In genomic region chr20:38426006-38426405, GRCh38 we compare ENCODE assay signal across 12 cellular contexts. TPM values are rescaled to one million over a fixed set of nuclear protein-coding genes. Genes with fewer than 3 reads are reported as not detected.
DNase-seq lines count a peak whose midpoint lies in the region; ATAC-seq, FAIRE-seq and TF ChIP-seq lines count a peak whose summit lies in the region.
"Had no signal": no experiment of that assay in that cellular context is flagged by ENCODE, and none has a peak within 500 bp of the region (broad histone marks: within the 10 kb centered on the region; RNA-seq: fewer than 3 reads in every experiment).

No MANE protein-coding gene starts in this region.

- dilution Hi-C loops in keratinocyte (cut with MboI; ENCODE audit: extremely low pct_ligation_motif_present, low sequenced_read_pairs): no loop called here

- H3K4me3 ChIP-seq in A673 (ENCODE audit: low read depth, low read length, poor library complexity, severe bottlenecking): no peak overlapping the region
- no peak overlapping the region for H3K4me3 ChIP-seq in keratinocyte (ENCODE audit: control insufficient read depth in 2 of 3, extremely low read depth in 1 of 3, insufficient read depth in 2 of 3, low read depth in 1 of 3, low read length in 3 of 3)
- H3K4me3 ChIP-seq: heart right ventricle, skin epidermis had no signal

- H2BK20ac ChIP-seq in H9 (ENCODE audit: low read depth, low read length, poor library complexity, severe bottlenecking): no peak overlapping the region

- peaks cover 5% of the 10 kb centered on the region for H3K9me1 ChIP-seq in keratinocyte (ENCODE audit: control insufficient read depth, extremely low read depth, insufficient read depth, low read length)

- no peaks in the 10 kb centered on the region for H3K9me3 ChIP-seq in A673 (ENCODE audit: low read depth, low read length, poor library complexity, severe bottlenecking)
- no peaks in the 10 kb centered on the region for H3K9me3 ChIP-seq in H9 (ENCODE audit: control insufficient read depth, low read depth, low read length)
- no peaks in the 10 kb centered on the region for H3K9me3 ChIP-seq in keratinocyte (ENCODE audit: control insufficient read depth, low read depth, low read length)
- H3K9me3 ChIP-seq: heart right ventricle had no signal

- no peak overlapping the region for H4K8ac ChIP-seq in H9 (replicated peaks; ENCODE audit: insufficient read length, low read depth, low read length)

- intact Hi-C loops in A673 (cut with micrococcal nuclease; ENCODE audit: unreplicated experiment): no loop called here

- H3K18ac ChIP-seq in H9 (ENCODE audit: insufficient read length, low read depth, low read length): no peak overlapping the region

- H3K27ac ChIP-seq in A673 (ENCODE audit: low read depth, low read length, poor library complexity, severe bottlenecking) (no peak overlapping the region), H9 (ENCODE audit: insufficient read length, low read depth, low read length) (no peak overlapping the region), keratinocyte (ENCODE audit: control insufficient read depth, insufficient read depth, low read length) (no peak overlapping the region)
- H3K27ac ChIP-seq: heart right ventricle, skin epidermis had no signal

- H3K27ac Mint-ChIP-seq in H9: peak overlapping the region in 2 of 3 experiments; percentile 12 to 62; a peak in 3 of 7 replicates

- no peak overlapping the region for H2BK120ac ChIP-seq in H9 (ENCODE audit: low read depth, low read length, poor library complexity, severe bottlenecking)

- H3K4me1 Mint-ChIP-seq in H9: peaks cover 0 to 2% of the 10 kb centered on the region in 2 experiments; a peak in 2 of 4 replicates
- peaks cover 32% of the 10 kb centered on the region for H3K4me1 Mint-ChIP-seq in activated T-cell treated with anti-CD3 and anti-CD28 coated beads, Interleukin-2, amount 50 U/mL, for 4 hours (ENCODE audit: low read depth)

- H3K36me3 ChIP-seq in A673 (ENCODE audit: insufficient read depth, low read length, poor library complexity, severe bottlenecking) (peaks cover 100% of the 10 kb centered on the region), keratinocyte (ENCODE audit: control insufficient read depth in 2 of 2, extremely low read depth in 1 of 2, insufficient read depth in 2 of 2, low read length in 2 of 2) (peaks cover 78 to 86% of the 10 kb centered on the region in 2 experiments)

- H3K4me1 ChIP-seq in A673 (ENCODE audit: insufficient read depth, low read length, poor library complexity, severe bottlenecking) (peaks cover 4% of the 10 kb centered on the region), H9 (ENCODE audit: insufficient read depth, low read length) (no peaks in the 10 kb centered on the region), keratinocyte (ENCODE audit: control insufficient read depth, extremely low read depth, insufficient read depth, low read length) (peaks cover 10% of the 10 kb centered on the region)

- no peak overlapping the region for H2BK15ac ChIP-seq in H9 (ENCODE audit: low read depth, low read length)

- H3K56ac ChIP-seq in H9 (ENCODE audit: insufficient read length, low read depth, low read length): no peak overlapping the region

- H4K5ac ChIP-seq in H9 (ENCODE audit: insufficient read length, low read depth, low read length): no peak overlapping the region

- POLR2A ChIA-PET in A673 (lab: Charles Lee; ENCODE audit: low non-redundant PET): interaction anchor here (0.5 kb wide), 1 partner anchor 8 kb away, joined by 17 read pairs; no protein-coding TSS in a partner anchor

- no peaks in the 10 kb centered on the region for H3K23me2 ChIP-seq in H9 (ENCODE audit: insufficient read length, low read depth, low read length, poor library complexity, severe bottlenecking)

- H2BK12ac ChIP-seq in H9 (ENCODE audit: insufficient read length, low read depth, low read length): no peak overlapping the region

- FAIRE-seq in keratinocyte (lab: Jason Lieb, UNC): peak; percentile 82
- FAIRE-seq: G401.6 had no signal

- H3K23ac ChIP-seq in H9 (ENCODE audit: insufficient read length, low read depth, low read length): no peak overlapping the region

- H3K27me3 ChIP-seq in A673 (replicated peaks; ENCODE audit: insufficient read depth, low read depth, low read length, poor library complexity) (no peaks in the 10 kb centered on the region), H9 (ENCODE audit: insufficient read depth, low read length) (no peaks in the 10 kb centered on the region), keratinocyte (ENCODE audit: control insufficient read depth, extremely low read depth, insufficient read depth, low read length) (no peaks in the 10 kb centered on the region)
- H3K27me3 ChIP-seq: heart right ventricle had no signal

- no peaks in the 10 kb centered on the region for H3K27me3 Mint-ChIP-seq in H9 (ENCODE audit: low read depth)
- H3K27me3 Mint-ChIP-seq in activated T-cell treated with anti-CD3 and anti-CD28 coated beads, Interleukin-2, amount 50 U/mL, for 4 hours (ENCODE audit: low read depth): no peaks in the 10 kb centered on the region

- no peak overlapping the region for H2AFZ ChIP-seq in H9 (ENCODE audit: low read length)
- no peak overlapping the region for H2AFZ ChIP-seq in keratinocyte (ENCODE audit: control insufficient read depth, low read length)

- DNase-seq in A673 (ENCODE audit: low spot score): peak; percentile 75
- no peak for DNase-seq in H9
- DNase-seq in activated T-cell treated with anti-CD3 and anti-CD28 coated beads, Interleukin-2, amount 50 U/mL, for 4 hours: no peak
- no peak for DNase-seq in keratinocyte (ENCODE audit: low read depth, low spot score)
- no peak for DNase-seq in midbrain (lab: John Stamatoyannopoulos, UW)
- DNase-seq in DMS79 (lab: John Stamatoyannopoulos, UW): no peak
- DNase-seq: heart right ventricle, NCI-H524 had no signal

- WGBS in H9 (ENCODE audit: extremely low coverage, insufficient read length, low lambda C conversion rate): no CpG with 5 or more reads among the region's 6 CpGs

- no TSS peak for BruUV-seq in A673 (replicated peaks; lab: Mats Ljungman, UMichigan)

- H3K9ac ChIP-seq in H9 (ENCODE audit: extremely low read depth, insufficient read length, low read length) (no peak overlapping the region), keratinocyte (ENCODE audit: control insufficient read depth, extremely low read depth, insufficient read depth, low read length) (no peak overlapping the region)

- ATAC-seq in activated T-cell treated with anti-CD3 and anti-CD28 coated beads, Interleukin-2, amount 50 U/mL, for 4 hours: peak; percentile 81 to 82
- no peak for ATAC-seq in GM18498 (IDR thresholded peaks at IDR 0.05; ENCODE audit: unreplicated experiment)
- no peak for ATAC-seq in HG03469 (IDR thresholded peaks at IDR 0.05; ENCODE audit: unreplicated experiment)

- H4K91ac ChIP-seq in H9 (ENCODE audit: insufficient read length, low read depth, low read length): no peak overlapping the region

- H4K20me1 ChIP-seq in H9 (ENCODE audit: control insufficient read depth, insufficient read depth, insufficient read length) (peaks cover 2% of the 10 kb centered on the region), keratinocyte (ENCODE audit: control insufficient read depth, extremely low read depth, insufficient read depth, low read length) (peaks cover 77% of the 10 kb centered on the region)

- no peak overlapping the region for H3K4ac ChIP-seq in H9 (ENCODE audit: low read depth, low read length)

- H2AK5ac ChIP-seq in H9 (ENCODE audit: insufficient read length, low read length): no peak overlapping the region

- H3K79me2 ChIP-seq in H9 (ENCODE audit: insufficient read depth, low read length) (peaks cover 9% of the 10 kb centered on the region; the same call in 1 of the 2 replicates), keratinocyte (ENCODE audit: control insufficient read depth, insufficient read depth, low read length) (peaks cover 89% of the 10 kb centered on the region)

- H3K4me3 Mint-ChIP-seq in H9: no peak overlapping the region; a peak in 1 of 5 replicates
- H3K4me3 Mint-ChIP-seq in activated T-cell treated with anti-CD3 and anti-CD28 coated beads, Interleukin-2, amount 50 U/mL, for 4 hours: no peak overlapping the region

- H3K14ac ChIP-seq in H9 (ENCODE audit: insufficient read depth, low read length): no peak overlapping the region

- no peak overlapping the region for H3K4me2 ChIP-seq in H9 (ENCODE audit: insufficient read depth, insufficient read length, low read length)
- H3K4me2 ChIP-seq in keratinocyte (ENCODE audit: control insufficient read depth, extremely low read depth, insufficient read depth, low read depth, low read length): no peak overlapping the region

- TF ChIP-seq CTCF in A673 (conservative IDR thresholded peaks at IDR 0.05; ENCODE audit: low read depth, low read length) (no peak), H9 (conservative IDR thresholded peaks at IDR 0.05) (no peak), keratinocyte (optimal IDR thresholded peaks at IDR 0.05 in 1 of 3, IDR thresholded peaks at IDR 0.05 in 1 of 3, conservative IDR thresholded peaks at IDR 0.05 in 1 of 3; ENCODE audit: extremely low read depth in 1 of 3, insufficient read depth in 2 of 3, low read length in 3 of 3) (no peak)

- H3K9me3 Mint-ChIP-seq in H9: no peaks in the 10 kb centered on the region
- no peaks in the 10 kb centered on the region for H3K9me3 Mint-ChIP-seq in activated T-cell treated with anti-CD3 and anti-CD28 coated beads, Interleukin-2, amount 50 U/mL, for 4 hours

- H3K36me3 Mint-ChIP-seq in H9 (ENCODE audit: insufficient read depth in 1 of 3, low read depth in 3 of 3): peaks cover 78 to 97% (median 93%) of the 10 kb centered on the region in 3 experiments
- H3K36me3 Mint-ChIP-seq in activated T-cell treated with anti-CD3 and anti-CD28 coated beads, Interleukin-2, amount 50 U/mL, for 4 hours (ENCODE audit: insufficient read depth): peaks cover 75% of the 10 kb centered on the region

- peaks cover 9% of the 10 kb centered on the region for H3K79me1 ChIP-seq in H9 (ENCODE audit: insufficient read depth, low read depth, low read length, poor library complexity, severe bottlenecking)

- H3T11ph ChIP-seq in H9 (ENCODE audit: low read length): no peak overlapping the region

- CTCF ChIA-PET in A673 (lab: Charles Lee): interaction anchor here (0.7 to 1.1 kb wide), 2 partner anchors 9 to 20 kb away, joined by 4 to 5 read pairs; partner anchors contain the start of gene SNHG17

- H2BK5ac ChIP-seq in H9 (ENCODE audit: insufficient read length, low read length): no peak overlapping the region

RNA-seq across cellular contexts. Expression of gene SNHG17, which starts 9.1 kb away (rescaled TPM):
- total RNA-seq in A673 (2021) (91.4 and 105 TPM in 2 replicates), H9 (2021) (70.1 and 74.8 TPM in 2 replicates)
- total RNA-seq in activated T-cell treated with anti-CD3 and anti-CD28 coated beads, Interleukin-2, amount 50 U/mL, for 4 hours: 100 to 1,000 TPM; 138 to 310 (median 239) TPM
- polyA plus RNA-seq in keratinocyte: 17.6 to 29.4 TPM (median 25.3 TPM) in 3 replicates
- polyA plus RNA-seq in keratinocyte (2011; ENCODE audit: low read depth): 5.0 TPM
- 12.9 and 19.7 TPM in 2 replicates for polyA plus RNA-seq in keratinocyte (2011; cell fraction: cytosol; rRNA removed)
- 61.5 and 67.2 TPM in 2 replicates for polyA plus RNA-seq in keratinocyte (2011; cell fraction: nucleus; rRNA removed)
- 24.7 and 41.4 TPM in 2 replicates for polyA plus RNA-seq in keratinocyte (2012; ENCODE audit: low replicate concordance)
- 8.8 to 21.6 TPM (median 16.5 TPM) in 3 replicates for polyA minus RNA-seq in keratinocyte
- not detected for polyA minus RNA-seq in keratinocyte (2011; cell fraction: cytosol; rRNA and poly(A)+ RNA removed)
- 14.4 and 17.4 TPM in 2 replicates for polyA minus RNA-seq in keratinocyte (2011; cell fraction: nucleus; rRNA and poly(A)+ RNA removed)

RNA-seq across cellular contexts. Expression of gene RALGAPB, which starts 46.6 kb away (rescaled TPM):
- 32.6 and 34.4 TPM in 2 replicates for total RNA-seq in A673 (2021)
- 28.5 TPM in 2 replicates for total RNA-seq in H9 (2021)
- 10 to 100 TPM; 23.7 to 25.5 (median 24.8) TPM for total RNA-seq in activated T-cell treated with anti-CD3 and anti-CD28 coated beads, Interleukin-2, amount 50 U/mL, for 4 hours
- 16.5 to 23.8 TPM (median 16.9 TPM) in 3 replicates for polyA plus RNA-seq in keratinocyte
- polyA plus RNA-seq in keratinocyte (2011; ENCODE audit: low read depth): 15.8 TPM
- 10.7 and 18.6 TPM in 2 replicates for polyA plus RNA-seq in keratinocyte (2011; cell fraction: cytosol; rRNA removed)
- 51.5 and 57.3 TPM in 2 replicates for polyA plus RNA-seq in keratinocyte (2011; cell fraction: nucleus; rRNA removed)
- polyA plus RNA-seq in keratinocyte (2012; ENCODE audit: low replicate concordance): 14.8 and 17.3 TPM in 2 replicates
- 16.9 to 48.4 TPM (median 30.2 TPM) in 3 replicates for polyA minus RNA-seq in keratinocyte
- 12.7 TPM for polyA minus RNA-seq in keratinocyte (2011; cell fraction: cytosol; rRNA and poly(A)+ RNA removed)
- polyA minus RNA-seq in keratinocyte (2011; cell fraction: nucleus; rRNA and poly(A)+ RNA removed): 47.8 and 97.5 TPM in 2 replicates

Comparison
In these comparisons a context has a peak if more than half of its experiments do, and no peak if none do; other contexts are left out.
1. ATAC-seq: peak in activated T-cell treated with anti-CD3 and anti-CD28 coated beads, Interleukin-2, amount 50 U/mL, for 4 hours (2 of 2); none in GM18498 (single experiment) and HG03469 (single experiment).